In genomic region chr15:41995476-41995855, GRCh38 we compare ENCODE assay signal across 12 cellular contexts. TPM values are rescaled to one million over a fixed set of nuclear protein-coding genes. Genes with fewer than 3 reads are reported as not detected.
"Had no signal": no experiment of that assay in that cellular context is flagged by ENCODE, and none has a peak within 500 bp of the region (broad histone marks: within the 10 kb centered on the region; RNA-seq: fewer than 3 reads in every experiment).

No MANE protein-coding gene starts in this region.

- H3K27ac ChIP-seq: GM23248, HL-60 had no signal

- H3K9me3 Mint-ChIP-seq: HFFc6, IgD-negative memory B cell had no signal

- H3K36me3 Mint-ChIP-seq: IgD-negative memory B cell had no signal

- H2AFZ ChIP-seq: GM23248 had no signal

- H3K9ac ChIP-seq: GM23248 had no signal

- H3K27me3 Mint-ChIP-seq: IgD-negative memory B cell had no signal

- H3K36me3 ChIP-seq: HAP-1 had no signal

- H3K27ac Mint-ChIP-seq: HFFc6 had no signal

- H3K9me3 ChIP-seq: HAP-1 had no signal

- ATAC-seq: HCT116 had no signal

- H3K4me3 ChIP-seq: GM23248, HAP-1 had no signal

- DNase-seq: GM23248, GOT3, H7, HFFc6, KBM-7 had no signal

- H3K4me3 Mint-ChIP-seq: HFFc6 had no signal

- FAIRE-seq: HepG2 had no signal

- H3K4me1 ChIP-seq: HAP-1 had no signal

RNA-seq across cellular contexts. Expression of gene PLA2G4E, which starts 25.4 kb away (rescaled TPM):
- total RNA-seq: GM23248, H4, H7, HepG2, HFFc6, HT1080 had no signal
- polyA plus RNA-seq: GM23248, HepG2, IgD-negative memory B cell had no signal
